In genomic region chr18:13642440-13642827, GRCh38 we compare ENCODE assay signal across 30 cellular contexts.
DNase-seq lines count a peak whose midpoint lies in the region; ATAC-seq and TF ChIP-seq lines count a peak whose summit lies in the region.
"Had no signal": no experiment of that assay in that cellular context is flagged by ENCODE, and none has a peak within 500 bp of the region (broad histone marks: within the 10 kb centered on the region; RNA-seq: fewer than 3 reads in every experiment).

No MANE protein-coding gene starts in this region.

- peak overlapping the region; percentile 68 for H3K4me3 ChIP-seq in GM23338
- H3K4me3 ChIP-seq in adrenal gland, result no peak overlapping the region
- H3K4me3 ChIP-seq in right atrium auricular region, result peak overlapping the region in 1 of 2 donors; percentile 49
- H3K4me3 ChIP-seq in psoas muscle, result peak overlapping the region; percentile 60
- H3K4me3 ChIP-seq: HAP-1 had no signal

- no peak overlapping the region for H3K27ac Mint-ChIP-seq in GM23338
- H3K27ac Mint-ChIP-seq: activated CD4-positive, alpha-beta memory T cell treated with anti-CD3 and anti-CD28 coated beads, Interleukin-2, amount 10 ng/mL, durations not matched to agents 7 days and 5 days; activated naive CD4-positive, alpha-beta T cell treated with anti-CD3 and anti-CD28 coated beads, Interleukin-2, amount 10 ng/mL, durations not matched to agents 7 days and 5 days; activated T-helper 17 cell treated with anti-CD3 and anti-CD28 coated beads, Interleukin-2, amount 50 U/mL, for 72 hours; CD8-positive, alpha-beta T cell; nephron; stimulated activated naive CD8-positive, alpha-beta T cell treated with anti-CD3 and anti-CD28 coated beads, Interleukin-15, amount 100 ng/mL, for 72 hours; T-helper 2 cell treated with Interferon-gamma antibody and Interleukin-4, amounts not matched to agents 5 μg/mL and 100 μg/mL, for 36 hours had no signal

- DNase-seq in GM23338 (ENCODE audit: low spot score), result no peak
- peak in 1 of 7 donors; percentile 48 for DNase-seq in adrenal gland
- DNase-seq in right atrium auricular region (ENCODE audit: low spot score), result no peak
- DNase-seq in psoas muscle, result no peak
- DNase-seq in effector CD8-positive, alpha-beta T cell (lab: John Stamatoyannopoulos, UW), result no peak
- no peak for DNase-seq in NOMO-1 treated with DMSO at 0.1 percent for 48 hours (lab: John Stamatoyannopoulos, UW; ENCODE audit: unreplicated experiment)
- DNase-seq: ACHN; activated CD4-positive, alpha-beta memory T cell treated with anti-CD3 and anti-CD28 coated beads, Interleukin-2, amount 10 ng/mL, durations not matched to agents 7 days and 5 days; activated naive CD4-positive, alpha-beta T cell treated with anti-CD3 and anti-CD28 coated beads, Interleukin-2, amount 10 ng/mL, durations not matched to agents 7 days and 5 days; BE2C; CD8-positive, alpha-beta T cell; effector CD4-positive, alpha-beta T cell; MV-4-11; NCI-H1436; NCI-H2081 treated with DMSO at 0.1 percent for 48 hours; NCI-H345; NCI-H69; SIG-M5; spleen; stimulated activated CD4-positive, alpha-beta T cell treated with anti-CD3 and anti-CD28 coated beads, Interleukin-2, amount 100 ng/mL, for 24 hours; stimulated activated CD8-positive, alpha-beta memory T cell treated with anti-CD3 and anti-CD28 coated beads, Interleukin-4, amount 100 ng/mL, for 48 hours; stimulated activated naive CD8-positive, alpha-beta T cell treated with anti-CD3 and anti-CD28 coated beads, Interleukin-15, amount 100 ng/mL, for 72 hours had no signal

- peaks cover 6% of the 10 kb centered on the region; the same call in 2 of the 3 replicates for H3K4me1 Mint-ChIP-seq in GM23338
- H3K4me1 Mint-ChIP-seq: activated CD4-positive, alpha-beta memory T cell treated with anti-CD3 and anti-CD28 coated beads, Interleukin-2, amount 10 ng/mL, durations not matched to agents 7 days and 5 days; activated naive CD4-positive, alpha-beta T cell treated with anti-CD3 and anti-CD28 coated beads, Interleukin-2, amount 10 ng/mL, durations not matched to agents 7 days and 5 days; nephron; stimulated activated naive CD8-positive, alpha-beta T cell treated with anti-CD3 and anti-CD28 coated beads, Interleukin-15, amount 100 ng/mL, for 72 hours had no signal

- H3K4me3 Mint-ChIP-seq in GM23338, result peak overlapping the region; percentile 63
- H3K4me3 Mint-ChIP-seq: activated CD4-positive, alpha-beta memory T cell treated with anti-CD3 and anti-CD28 coated beads, Interleukin-2, amount 10 ng/mL, durations not matched to agents 7 days and 5 days; activated naive CD4-positive, alpha-beta T cell treated with anti-CD3 and anti-CD28 coated beads, Interleukin-2, amount 10 ng/mL, durations not matched to agents 7 days and 5 days; activated T-helper 17 cell treated with anti-CD3 and anti-CD28 coated beads, Interleukin-2, amount 50 U/mL, for 72 hours; CD8-positive, alpha-beta T cell; nephron; stimulated activated naive CD8-positive, alpha-beta T cell treated with anti-CD3 and anti-CD28 coated beads, Interleukin-15, amount 100 ng/mL, for 72 hours; T-helper 2 cell treated with Interferon-gamma antibody and Interleukin-4, amounts not matched to agents 5 μg/mL and 100 μg/mL, for 36 hours had no signal

- peak overlapping the region; percentile 86 for H3K4me2 ChIP-seq in GM23338

- intact Hi-C loops in adrenal gland (cut with DNase I), result loop anchor here in 1 of 2 donors (10.0 kb wide), 1 partner anchor 72 kb away; no protein-coding TSS in a partner anchor
- intact Hi-C loops in psoas muscle (cut with DNase I), result no loop called here

- WGBS in adrenal gland, 4 donors, result 77 to 95% (median 90%) methylated on average over 4 to 15 of the region's 15 CpGs
- WGBS in psoas muscle, 3 donors, result 91 to 94% (median 93%) methylated on average over 15 of the region's 15 CpGs

- no peak for TF ChIP-seq POLR2A in adrenal gland (IDR thresholded peaks at IDR 0.05)

- H3K9me3 ChIP-seq in adrenal gland (replicated peaks in 1 of 3) (no peaks in the 10 kb centered on the region), right atrium auricular region (no peaks in the 10 kb centered on the region), psoas muscle (no peaks in the 10 kb centered on the region)
- H3K9me3 ChIP-seq: BE2C, HAP-1, spleen, tibial nerve had no signal

- no peaks in the 10 kb centered on the region for H3K79me2 ChIP-seq in GM23338 (replicated peaks; ENCODE audit: insufficient read depth)

- peaks cover 6% of the 10 kb centered on the region; the same call in 1 of the 2 replicates for H3F3A ChIP-seq in GM23338 (replicated peaks; ENCODE audit: low read depth)

- peaks cover 2% of the 10 kb centered on the region for H3K27me3 Mint-ChIP-seq in GM23338 (ENCODE audit: insufficient read depth, low read depth, poor library complexity)
- H3K27me3 Mint-ChIP-seq: activated CD4-positive, alpha-beta memory T cell treated with anti-CD3 and anti-CD28 coated beads, Interleukin-2, amount 10 ng/mL, durations not matched to agents 7 days and 5 days; activated naive CD4-positive, alpha-beta T cell treated with anti-CD3 and anti-CD28 coated beads, Interleukin-2, amount 10 ng/mL, durations not matched to agents 7 days and 5 days; activated T-helper 17 cell treated with anti-CD3 and anti-CD28 coated beads, Interleukin-2, amount 50 U/mL, for 72 hours; stimulated activated naive CD8-positive, alpha-beta T cell treated with anti-CD3 and anti-CD28 coated beads, Interleukin-15, amount 100 ng/mL, for 72 hours had no signal

- H2AFZ ChIP-seq in GM23338, result peak overlapping the region; percentile 98

- H3K27ac ChIP-seq in GM23338 (ENCODE audit: low read depth), result no peak overlapping the region
- H3K27ac ChIP-seq in adrenal gland, result peak overlapping the region in 3 of 5 donors; percentile 2 to 76 (median 65)
- H3K27ac ChIP-seq in right atrium auricular region, result peak overlapping the region; percentile 37 to 76
- H3K27ac ChIP-seq in psoas muscle, result peak overlapping the region; percentile 57

- no peaks in the 10 kb centered on the region for H4K20me1 ChIP-seq in GM23338 (replicated peaks; ENCODE audit: insufficient read depth)

- no peaks in the 10 kb centered on the region for H3K9me2 ChIP-seq in GM23338 (ENCODE audit: insufficient read depth)

- H3K9me3 Mint-ChIP-seq in GM23338, result no peaks in the 10 kb centered on the region; the same call in 2 of the 3 replicates
- H3K9me3 Mint-ChIP-seq: activated CD4-positive, alpha-beta memory T cell treated with anti-CD3 and anti-CD28 coated beads, Interleukin-2, amount 10 ng/mL, durations not matched to agents 7 days and 5 days; activated T-helper 17 cell treated with anti-CD3 and anti-CD28 coated beads, Interleukin-2, amount 50 U/mL, for 72 hours; CD8-positive, alpha-beta T cell; stimulated activated naive CD8-positive, alpha-beta T cell treated with anti-CD3 and anti-CD28 coated beads, Interleukin-15, amount 100 ng/mL, for 72 hours; T-helper 2 cell treated with Interferon-gamma antibody and Interleukin-4, amounts not matched to agents 5 μg/mL and 100 μg/mL, for 36 hours had no signal

- H3K36me3 Mint-ChIP-seq in GM23338 (ENCODE audit: low read depth), result no peaks in the 10 kb centered on the region; the same call in 2 of the 3 replicates

- peak; percentile 26 for ATAC-seq in GM23338
- ATAC-seq in psoas muscle, result peak in 1 of 4 donors; percentile 5
- no peak for ATAC-seq in HG02610 (IDR thresholded peaks at IDR 0.05; ENCODE audit: unreplicated experiment)
- no peak for ATAC-seq in GM21529 (IDR thresholded peaks at IDR 0.05; ENCODE audit: unreplicated experiment)
- ATAC-seq: activated T-helper 17 cell treated with anti-CD3 and anti-CD28 coated beads, Interleukin-2, amount 50 U/mL, for 72 hours; CD8-positive, alpha-beta T cell; Panc1 had no signal

- H3K4me1 ChIP-seq in GM23338 (ENCODE audit: insufficient read depth) (peaks cover 5% of the 10 kb centered on the region), adrenal gland (replicated peaks in 1 of 2) (no peaks in the 10 kb centered on the region), right atrium auricular region (peaks cover 0 to 42% of the 10 kb centered on the region in 2 donors), psoas muscle (no peaks in the 10 kb centered on the region)
- H3K4me1 ChIP-seq: BE2C, HAP-1 had no signal

- H3K27me3 ChIP-seq in GM23338 (ENCODE audit: insufficient read depth) (peaks cover 18% of the 10 kb centered on the region; the same call in 1 of the 2 replicates), adrenal gland (no peaks in the 10 kb centered on the region), right atrium auricular region (no peaks in the 10 kb centered on the region), psoas muscle (ENCODE audit: insufficient read depth in 3 of 3, low read length in 2 of 3) (peaks cover 0 to 1% (median 0%) of the 10 kb centered on the region in 3 donors)
- H3K27me3 ChIP-seq: BE2C, tibial nerve had no signal

- TF ChIP-seq CTCF in GM23338 (conservative IDR thresholded peaks at IDR 0.05; ENCODE audit: low read depth in 2 of 2) (no peak), adrenal gland (IDR thresholded peaks at IDR 0.05) (no peak), right atrium auricular region (IDR thresholded peaks at IDR 0.05) (no peak), psoas muscle (IDR thresholded peaks at IDR 0.05) (no peak)

- no peaks in the 10 kb centered on the region for H3K36me3 ChIP-seq in GM23338 (ENCODE audit: insufficient read depth)
- H3K36me3 ChIP-seq in adrenal gland (replicated peaks in 1 of 2), result peaks cover 0 to 9% of the 10 kb centered on the region in 2 donors
- H3K36me3 ChIP-seq in right atrium auricular region, result peaks cover 11% of the 10 kb centered on the region
- H3K36me3 ChIP-seq in psoas muscle (ENCODE audit: insufficient read depth in 1 of 2, low read depth in 1 of 2), result peaks cover 0 to 5% of the 10 kb centered on the region in 2 donors
- H3K36me3 ChIP-seq: BE2C, HAP-1 had no signal

Comparison
In these comparisons a context has a peak if more than half of its experiments do, and no peak if none do; other contexts are left out.
1. H3K4me3 ChIP-seq: peak in GM23338 (single experiment) and psoas muscle (single experiment); none in adrenal gland (0 of 4).